ENCODE assay signal across 8 cellular contexts in the genomic region with DNA sequence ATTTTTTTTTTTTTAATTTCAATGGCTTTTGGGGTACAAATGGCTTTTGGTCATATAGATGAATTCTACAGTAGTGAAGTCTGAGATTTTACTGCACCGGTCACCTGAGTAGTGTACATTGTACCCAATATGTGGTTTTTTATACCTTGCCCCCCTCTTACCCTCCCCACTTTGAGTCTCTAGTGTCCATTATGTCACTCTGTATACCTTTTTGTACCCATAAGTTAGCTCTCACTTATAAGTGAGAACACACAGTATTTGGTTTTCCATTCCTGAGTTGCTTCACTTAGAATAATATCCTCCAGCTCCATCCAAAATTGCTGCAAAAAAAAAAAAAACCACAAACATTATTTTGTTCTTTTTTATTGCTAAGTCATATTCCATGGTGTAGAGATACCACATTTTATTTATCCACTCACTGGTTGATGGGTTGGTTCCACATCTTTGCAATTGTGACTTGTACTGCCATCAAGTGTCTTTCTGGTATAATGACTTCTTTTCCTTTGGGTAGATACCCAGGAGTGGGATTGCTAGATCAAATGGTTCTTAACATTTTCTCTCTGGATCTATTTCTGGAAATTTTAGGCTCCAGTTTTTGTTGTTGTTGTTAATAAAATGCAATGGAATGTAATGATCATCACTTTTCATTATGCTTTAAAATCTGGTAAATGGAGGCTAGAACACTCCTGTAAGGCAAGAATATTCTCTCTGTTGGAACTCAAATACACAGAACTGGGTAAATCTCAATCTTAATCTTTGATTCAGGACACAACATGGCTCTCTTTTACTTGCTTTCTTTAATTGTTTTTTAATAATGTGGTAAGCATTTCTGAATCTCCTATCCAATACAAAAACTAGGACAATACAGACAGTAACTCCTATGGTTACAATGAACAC. TPM values are rescaled to one million over a fixed set of nuclear protein-coding genes. Genes with fewer than 3 reads are reported as not detected.
A peak's percentile ranks its signal among the peaks of the same experiment; 100 is the strongest.
DNase-seq lines count a peak whose midpoint lies in the region; ATAC-seq and TF ChIP-seq lines count a peak whose summit lies in the region.

No MANE protein-coding gene starts in this region.

- DNase-seq in AG09309 (ENCODE audit: low read depth): no peak
- no peak for DNase-seq in GM13976 (ENCODE audit: low spot score)
- DNase-seq in RWPE2 (ENCODE audit: low spot score): no peak
- DNase-seq in esophagus squamous epithelium (lab: John Stamatoyannopoulos, UW): no peak
- DNase-seq in stomach: no peak
- no peak for DNase-seq in middle frontal gyrus (ENCODE audit: extremely low spot score, low spot score)

- ATAC-seq in RWPE2 (ENCODE audit: low read depth) (no peak), GM21717 (IDR thresholded peaks at IDR 0.05; ENCODE audit: unreplicated experiment) (no peak), HG03280 (IDR thresholded peaks at IDR 0.05; ENCODE audit: unreplicated experiment) (no peak)

- H3K27me3 ChIP-seq in RWPE2 (ENCODE audit: insufficient read depth, poor library complexity, severe bottlenecking) (no peaks in the 10 kb centered on the region), esophagus squamous epithelium (no peaks in the 10 kb centered on the region), stomach (no peaks in the 10 kb centered on the region)

- in situ Hi-C loops in GM13976 (cut with MboI; ENCODE audit: low sequenced_read_pairs, unreplicated experiment): loop anchor here (5.0 kb wide), 1 partner anchor 64 kb away; a partner anchor contains a TSS

- no peak for TF ChIP-seq POLR2A in esophagus squamous epithelium (IDR thresholded peaks at IDR 0.05)
- peak in 2 of 4 donors; percentile 19 for TF ChIP-seq POLR2A in stomach (IDR thresholded peaks at IDR 0.05)

- peaks cover 27% of the 10 kb centered on the region for H3K4me1 ChIP-seq in RWPE2 (ENCODE audit: insufficient read depth, poor library complexity, severe bottlenecking)
- peaks cover 17 to 99% (median 66%) of the 10 kb centered on the region in 3 donors for H3K4me1 ChIP-seq in esophagus squamous epithelium
- H3K4me1 ChIP-seq in stomach: peaks cover 50 to 96% (median 74%) of the 10 kb centered on the region in 4 donors

- 89 to 94% methylated on average over 1 of the region's 1 CpG for WGBS in esophagus squamous epithelium, 2 donors
- WGBS in stomach, 5 donors: 87 to 97% (median 93%) methylated on average over 1 of the region's 1 CpG

- H3K27ac ChIP-seq in RWPE2 (ENCODE audit: poor library complexity, severe bottlenecking) (peak overlapping the region; percentile 97), esophagus squamous epithelium (peak overlapping the region in 3 of 4 donors; percentile 50 to 100 (median 99)), stomach (peak overlapping the region in 4 of 5 donors; percentile 29 to 100 (median 98))

- peaks cover 100% of the 10 kb centered on the region for H3K36me3 ChIP-seq in RWPE2 (ENCODE audit: low read depth)
- peaks cover 4 to 61% (median 26%) of the 10 kb centered on the region in 3 donors for H3K36me3 ChIP-seq in esophagus squamous epithelium
- H3K36me3 ChIP-seq in stomach: peaks cover 41 to 59% (median 49%) of the 10 kb centered on the region in 4 donors

- intact Hi-C loops in esophagus squamous epithelium (cut with DNase I): no loop called here
- intact Hi-C loops in stomach (cut with DNase I; ENCODE audit: low total_unique reads): no loop called here

- no peak overlapping the region for H3K4me3 ChIP-seq in AG09309 (ENCODE audit: control insufficient read depth, low read depth, low read length)
- H3K4me3 ChIP-seq in RWPE2 (ENCODE audit: severe bottlenecking): no peak overlapping the region
- H3K4me3 ChIP-seq in esophagus squamous epithelium: peak overlapping the region in 2 of 4 donors; percentile 7 to 31
- peak overlapping the region in 2 of 4 donors; percentile 11 to 17 for H3K4me3 ChIP-seq in stomach

- peak; percentile 4 for TF ChIP-seq CTCF in AG09309 (IDR thresholded peaks at IDR 0.05; ENCODE audit: control insufficient read depth, insufficient read depth, low read depth, low read length, missing control alignments)
- peak; percentile 31 for TF ChIP-seq CTCF in GM13976 (IDR thresholded peaks at IDR 0.05; ENCODE audit: borderline replicate concordance, control extremely low read depth, extremely low read depth, insufficient read depth, missing control alignments)
- peak; percentile 41 for TF ChIP-seq CTCF in RWPE2 (IDR thresholded peaks at IDR 0.05; ENCODE audit: poor library complexity, severe bottlenecking)
- TF ChIP-seq CTCF in esophagus squamous epithelium (IDR thresholded peaks at IDR 0.05): peak in 3 of 6 experiments; percentile 7 to 17 (median 8)
- TF ChIP-seq CTCF in stomach (IDR thresholded peaks at IDR 0.05): no peak

- no peaks in the 10 kb centered on the region for H3K9me3 ChIP-seq in RWPE2 (ENCODE audit: severe bottlenecking)
- H3K9me3 ChIP-seq in esophagus squamous epithelium: no peaks in the 10 kb centered on the region
- H3K9me3 ChIP-seq in stomach: no peaks in the 10 kb centered on the region

- TF ChIP-seq EP300 in stomach (IDR thresholded peaks at IDR 0.05): no peak

RNA-seq across cellular contexts. Expression of a gene that starts 10.3 kb away (rescaled TPM):
- total RNA-seq in esophagus squamous epithelium: 100 to 1,000 TPM in 3 of 4 donors, 10 to 100 TPM in 1; 30.6 to 705 (median 357) TPM
- 1,000 to 10,000 TPM in 2 of 5 donors, 100 to 1,000 TPM in 3; 253 to 2,124 (median 789) TPM for total RNA-seq in stomach
- 1,000 to 10,000 TPM in 1 of 3 donors, 100 to 1,000 TPM in 2; 131 to 1,368 (median 157) TPM for polyA plus RNA-seq in stomach

RNA-seq across cellular contexts. Expression of a gene that starts 46.5 kb away (rescaled TPM):
- total RNA-seq in esophagus squamous epithelium: 10 to 100 TPM; 44.1 to 88.7 (median 81.0) TPM
- 100 to 1,000 TPM in 3 of 5 donors, 10 to 100 TPM in 1, 1 to 10 TPM in 1; 9.3 to 340 (median 114) TPM for total RNA-seq in stomach
- 10 to 100 TPM; 11.8 to 16.3 (median 13.6) TPM for polyA plus RNA-seq in stomach

RNA-seq across cellular contexts. Expression of a gene that starts 50.5 kb away (rescaled TPM):
- 1 to 10 TPM; 1.9 to 7.7 (median 4.0) TPM for total RNA-seq in esophagus squamous epithelium
- 100 to 1,000 TPM in 1 of 5 donors, 1 to 10 TPM in 4; 1.2 to 101 (median 2.4) TPM for total RNA-seq in stomach
- polyA plus RNA-seq in stomach: 1 to 10 TPM; 1.9 to 3.8 (median 3.1) TPM

Comparison
In these comparisons a context has a peak if more than half of its experiments do, and no peak if none do; other contexts are left out.
1. CTCF ChIP-seq: peak in AG09309 (single experiment), GM13976 (single experiment) and RWPE2 (single experiment); none in stomach (0 of 7).
2. Peak in every context shown above with its lines, with median percentiles within 50 percentile points of each other: H3K27ac ChIP-seq.